22 cellular contexts compared by ENCODE assay signal in the genomic region with DNA sequence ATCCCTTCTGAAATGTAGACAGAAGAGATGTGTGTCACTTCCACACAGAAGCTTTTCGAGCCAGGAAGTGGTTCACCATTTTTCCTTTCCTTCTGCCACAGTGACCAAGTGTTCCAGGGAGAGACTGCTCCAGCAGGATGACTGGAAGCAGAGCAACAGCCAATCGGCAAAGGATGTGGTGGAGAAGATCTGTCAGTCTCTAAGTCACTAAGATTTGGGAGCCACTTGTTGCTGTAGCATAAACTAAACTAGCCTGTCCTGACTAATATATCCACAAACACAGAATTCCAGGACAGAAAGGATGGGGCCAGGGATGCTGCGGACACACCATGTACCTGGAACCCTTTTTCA. TPM values are rescaled to one million over a fixed set of nuclear protein-coding genes. Genes with fewer than 3 reads are reported as not detected.
A peak's percentile ranks its signal among the peaks of the same experiment; 100 is the strongest.
DNase-seq lines count a peak whose midpoint lies in the region; ATAC-seq, FAIRE-seq and TF ChIP-seq lines count a peak whose summit lies in the region.
"Had no signal": no experiment of that assay in that cellular context is flagged by ENCODE, and none has a peak within 500 bp of the region (broad histone marks: within the 10 kb centered on the region; RNA-seq: fewer than 3 reads in every experiment).

No MANE protein-coding gene starts in this region.

- no peak overlapping the region for H3K9ac ChIP-seq in K562 (ENCODE audit: insufficient read depth in 1 of 2, low read depth in 2 of 2, low read length in 2 of 2)

- WGBS in K562 (ENCODE audit: insufficient coverage, low coverage, missing lambda C conversion rate): 0% methylated on average over 3 of the region's 3 CpGs

- no peaks in the 10 kb centered on the region for H3K9me1 ChIP-seq in K562 (ENCODE audit: control insufficient read depth, insufficient read depth, low read length)

- POLR2A ChIA-PET in K562 (lab: Yijun Ruan, JAX): no interaction called here
- POLR2A ChIA-PET in OCI-LY7 (lab: Charles Lee): no interaction called here

- H3K79me2 ChIP-seq in K562 (ENCODE audit: control insufficient read depth, insufficient read depth, low read length) (no peaks in the 10 kb centered on the region), osteoblast (ENCODE audit: insufficient read depth, low read length) (no peaks in the 10 kb centered on the region), OCI-LY7 (ENCODE audit: insufficient read depth, low read depth, low read length) (no peaks in the 10 kb centered on the region)

- H3K4me3 ChIP-seq in K562 (no peak overlapping the region), osteoblast (ENCODE audit: insufficient read depth, low read length) (peak overlapping the region; percentile 46), OCI-LY7 (ENCODE audit: low read depth, low read length, poor library complexity, severe bottlenecking) (no peak overlapping the region)
- H3K4me3 ChIP-seq: gastrocnemius medialis, ovary, upper lobe of left lung had no signal

- H2AFZ ChIP-seq in K562 (ENCODE audit: low read depth, low read length) (no peak overlapping the region), osteoblast (ENCODE audit: low read length) (peak overlapping the region; percentile 86), OCI-LY7 (ENCODE audit: low read length) (no peak overlapping the region)

- in situ Hi-C loops in K562 (cut with MboI): no loop called here

- TF ChIP-seq CTCF in K562 (IDR thresholded peaks at IDR 0.05 in 2 of 3, conservative IDR thresholded peaks at IDR 0.05 in 1 of 3; ENCODE audit: insufficient read depth in 2 of 3, low read depth in 1 of 3, low read length in 3 of 3) (no peak), osteoblast (IDR thresholded peaks at IDR 0.05; ENCODE audit: extremely low read depth, low read depth, low read length) (no peak), OCI-LY7 (conservative IDR thresholded peaks at IDR 0.05; ENCODE audit: low read length) (no peak)

- H3K9me2 ChIP-seq in OCI-LY7 (ENCODE audit: insufficient read depth, low read length): no peaks in the 10 kb centered on the region

- TF ChIP-seq RAD21 in K562 (CRISPR knock-in tag; conservative IDR thresholded peaks at IDR 0.05 in 1 of 2, IDR thresholded peaks at IDR 0.05 in 1 of 2): no peak

- no peaks in the 10 kb centered on the region; a peak in 1 of 5 replicates for H3K4me1 ChIP-seq in K562 (replicated peaks in 1 of 2; ENCODE audit: control insufficient read depth in 2 of 2, insufficient read depth in 2 of 2, low read length in 2 of 2)
- H3K4me1 ChIP-seq in osteoblast (ENCODE audit: insufficient read depth, low read length): no peaks in the 10 kb centered on the region
- H3K4me1 ChIP-seq in OCI-LY7 (ENCODE audit: insufficient read depth, low read length, poor library complexity, severe bottlenecking): peaks cover 4% of the 10 kb centered on the region

- no peak for FAIRE-seq in K562 (lab: Jason Lieb, UNC)
- no peak for FAIRE-seq in GM19239 (lab: Jason Lieb, UNC)
- FAIRE-seq: astrocyte, GM18507 had no signal

- H3K4me2 ChIP-seq in K562 (ENCODE audit: insufficient read depth, low read length) (no peak overlapping the region), osteoblast (ENCODE audit: insufficient read depth, low read length) (peak overlapping the region; percentile 56), OCI-LY7 (ENCODE audit: low read length) (no peak overlapping the region)

- intact Hi-C loops in K562 (cut with micrococcal nuclease) (no loop called here), OCI-LY7 (cut with micrococcal nuclease; ENCODE audit: unreplicated experiment) (no loop called here)

- no peaks in the 10 kb centered on the region for H3K27me3 ChIP-seq in K562 (ENCODE audit: control insufficient read depth in 2 of 2, insufficient read depth in 2 of 2, low read length in 2 of 2)
- no peaks in the 10 kb centered on the region for H3K27me3 ChIP-seq in osteoblast (ENCODE audit: insufficient read depth, low read length)
- H3K27me3 ChIP-seq: gastrocnemius medialis, ovary, upper lobe of left lung had no signal

- H4K20me1 ChIP-seq in K562 (replicated peaks; ENCODE audit: control insufficient read depth, insufficient read depth, low read length): no peaks in the 10 kb centered on the region
- no peaks in the 10 kb centered on the region for H4K20me1 ChIP-seq in osteoblast (ENCODE audit: insufficient read depth, low read length)
- no peaks in the 10 kb centered on the region for H4K20me1 ChIP-seq in OCI-LY7 (ENCODE audit: insufficient read depth, low read length)

- H3K36me3 ChIP-seq in K562 (ENCODE audit: control insufficient read depth, insufficient read depth, low read length): no peaks in the 10 kb centered on the region
- no peaks in the 10 kb centered on the region for H3K36me3 ChIP-seq in osteoblast (ENCODE audit: insufficient read depth, low read length)
- no peaks in the 10 kb centered on the region for H3K36me3 ChIP-seq in OCI-LY7 (ENCODE audit: insufficient read depth, low read length)
- H3K36me3 ChIP-seq: gastrocnemius medialis, ovary, upper lobe of left lung had no signal

- no peak for TF ChIP-seq POLR2A in K562 (conservative IDR thresholded peaks at IDR 0.05)

- CTCF ChIA-PET in K562 (lab: Yijun Ruan, JAX; ENCODE audit: low intra/inter-chr PET ratio) (no interaction called here), OCI-LY7 (lab: Charles Lee; ENCODE audit: unreplicated experiment) (no interaction called here)

- BruUV-seq in K562 (replicated peaks; lab: Mats Ljungman, UMichigan) (no TSS peak), OCI-LY7 (replicated peaks; lab: Mats Ljungman, UMichigan) (no TSS peak)

- no peak for ATAC-seq in K562
- ATAC-seq: activated CD4-positive, CD25-positive, alpha-beta regulatory T cell treated with anti-CD3 and anti-CD28 coated beads, Interleukin-2, amount 50 U/mL, for 24 hours; activated CD8-positive, alpha-beta T cell treated with anti-CD3 and anti-CD28 coated beads, Interleukin-2, amount 10 ng/mL, durations not matched to agents 7 days and 5 days; esophagus mucosa; gastrocnemius medialis had no signal

- H3K27ac ChIP-seq in K562 (ENCODE audit: extremely low read depth, low read depth, low read length): no peak overlapping the region
- no peak overlapping the region for H3K27ac ChIP-seq in osteoblast (ENCODE audit: low read depth, low read length)
- H3K27ac ChIP-seq in OCI-LY7 (ENCODE audit: low read depth, low read length, poor library complexity, severe bottlenecking): no peak overlapping the region
- H3K27ac ChIP-seq: gastrocnemius medialis, ovary, upper lobe of left lung had no signal

- H3K9me3 ChIP-seq in K562 (replicated peaks; ENCODE audit: control insufficient read depth, insufficient read depth, low read depth, low read length) (no peaks in the 10 kb centered on the region), osteoblast (ENCODE audit: low read depth, low read length) (no peaks in the 10 kb centered on the region), OCI-LY7 (ENCODE audit: low read length) (no peaks in the 10 kb centered on the region)
- H3K9me3 ChIP-seq: gastrocnemius medialis, ovary, upper lobe of left lung had no signal

- TF ChIP-seq EP300 in K562 (IDR thresholded peaks at IDR 0.05; ENCODE audit: low read length): no peak

- DNase-seq in AG08395 (ENCODE audit: low spot score): peak; percentile 7
- DNase-seq in H4 (ENCODE audit: low spot score): peak; percentile 9
- DNase-seq in K562 (ENCODE audit: extremely low read depth in 1 of 4, low spot score in 3 of 4): no peak
- DNase-seq in osteoblast (ENCODE audit: insufficient read length, low spot score, missing footprints): no peak
- no peak for DNase-seq in OCI-LY7 (ENCODE audit: low spot score)
- DNase-seq in NCI-H1048 (lab: John Stamatoyannopoulos, UW): no peak
- DNase-seq in GM19239 (ENCODE audit: insufficient read length, low spot score): no peak
- DNase-seq: activated CD8-positive, alpha-beta T cell treated with anti-CD3 and anti-CD28 coated beads, Interleukin-2, amount 10 ng/mL, durations not matched to agents 7 days and 5 days; cerebellar nuclear complex; gastrocnemius medialis; GDM1; H9; naive B cell; NCI-H526; ovary; stimulated activated CD4-positive, alpha-beta T cell treated with anti-CD3 and anti-CD28 coated beads, Interleukin-12 subunit alpha, Interleukin-12 subunit beta, amount 100 ng/mL, for 4 hours; stimulated activated CD4-positive, alpha-beta T cell treated with anti-CD3 and anti-CD28 coated beads, Interleukin-4, amount 100 ng/mL, for 4 hours; upper lobe of left lung had no signal

TF ChIP-seq in K562, 482 proteins besides CTCF, POLR2A, EP300 and RAD21:
- TF ChIP-seq BHLHE40 (IDR thresholded peaks at IDR 0.05; ENCODE audit: low read length) (no peak), STAG1 (CRISPR knock-in tag; IDR thresholded peaks at IDR 0.05; ENCODE audit: borderline replicate concordance) (no peak), GABPA (tag; conservative IDR thresholded peaks at IDR 0.05; ENCODE audit: low read depth) (peak; percentile 47; the same call in 1 of the 2 replicates), ZNF507 (tag; conservative IDR thresholded peaks at IDR 0.05) (no peak)

RNA-seq across cellular contexts. Expression of gene DUSP6, which starts 42.9 kb away (rescaled TPM):
- 2.7 and 4.0 TPM in 2 replicates for total RNA-seq in H4 (2014; rRNA removed; shearing (Covaris generic))
- 0.19 and 0.26 TPM in 2 replicates for total RNA-seq in K562 (2011; cell fraction: chromatin; rRNA removed; ENCODE audit: low replicate concordance)
- not detected in 2 replicates for total RNA-seq in K562 (2011; cell fraction: nucleolus; rRNA removed)
- 0.23 TPM in 1 of 2 replicates, not detected in the other for total RNA-seq in K562 (2011; cell fraction: nucleoplasm; rRNA removed)
- total RNA-seq in K562 (2014; rRNA removed): 0.12 TPM in 1 of 2 replicates, not detected in the other
- 0.06 TPM in 1 of 2 replicates, not detected in the other for total RNA-seq in K562 (2014; rRNA removed; fragmentation: Illumina TruSeq; extraction: Trizol)
- total RNA-seq in K562 (2015; rRNA removed; fragmentation: Illumina TruSeq; extraction: Trizol): 0.08 and 0.14 TPM in 2 replicates
- total RNA-seq in K562 (2021): 0.47 and 0.60 TPM in 2 replicates
- 0.08 and 0.20 TPM in 2 replicates for polyA plus RNA-seq in K562 (2011; rRNA removed)
- polyA plus RNA-seq in K562 (2011; cell fraction: cytosol; rRNA removed): 0.06 and 0.24 TPM in 2 replicates
- 0.57 and 0.65 TPM in 2 replicates for polyA plus RNA-seq in K562 (2011; cell fraction: nucleus; rRNA removed)
- 0.07 and 0.14 TPM in 2 replicates for polyA plus RNA-seq in K562 (2012)
- polyA plus RNA-seq in K562 (2014; fragmentation: Illumina TruSeq; extraction: Trizol): 0.12 and 0.40 TPM in 2 replicates
- polyA plus RNA-seq in K562 (2014; fragmentation: Nextera tagmentation; extraction: Ambion mirVana): under 1 TPM; 0.04 TPM
- polyA plus RNA-seq in K562 (2014; rRNA removed): 0.03 and 0.04 TPM in 2 replicates
- 0.18 TPM in 1 of 2 replicates, not detected in the other for polyA minus RNA-seq in K562 (2011; rRNA and poly(A)+ RNA removed)
- not detected in 2 replicates for polyA minus RNA-seq in K562 (2011; cell fraction: cytosol; rRNA and poly(A)+ RNA removed)
- 0.13 and 0.44 TPM in 2 replicates for polyA minus RNA-seq in K562 (2011; cell fraction: nucleus; rRNA and poly(A)+ RNA removed)
- 28.6 and 30.0 TPM in 2 replicates for total RNA-seq in osteoblast
- 0.47 and 1.9 TPM in 2 replicates for total RNA-seq in OCI-LY7 (2014; rRNA removed; shearing (Covaris generic))
- total RNA-seq in OCI-LY7 (2022): 1.3 and 2.2 TPM in 2 replicates

Comparison
In these comparisons a context has a peak if more than half of its experiments do, and no peak if none do; other contexts are left out.
1. DNase-seq: peak in AG08395 (single experiment) and H4 (single experiment); none in K562 (0 of 4), osteoblast (single experiment), OCI-LY7 (single experiment), NCI-H1048 (single experiment) and GM19239 (single experiment).